In genomic region chr7:81924494-81924893, GRCh38 we compare ENCODE assay signal across 30 cellular contexts.
DNase-seq lines count a peak whose midpoint lies in the region; ATAC-seq and TF ChIP-seq lines count a peak whose summit lies in the region.
"Had no signal": no experiment of that assay in that cellular context is flagged by ENCODE, and none has a peak within 500 bp of the region (broad histone marks: within the 10 kb centered on the region; RNA-seq: fewer than 3 reads in every experiment).

No MANE protein-coding gene starts in this region.

- TF ChIP-seq CTCF in gastrocnemius medialis (IDR thresholded peaks at IDR 0.05 in 4 of 5, conservative IDR thresholded peaks at IDR 0.05 in 1 of 5), result no peak

- H3K4me3 ChIP-seq in gastrocnemius medialis, result no peak overlapping the region
- H3K4me3 ChIP-seq: left ventricle myocardium inferior, thoracic aorta, uterus had no signal

- no peaks in the 10 kb centered on the region for H3K4me1 ChIP-seq in gastrocnemius medialis
- H3K4me1 ChIP-seq: left ventricle myocardium inferior, uterus had no signal

- TF ChIP-seq POLR2A in gastrocnemius medialis (IDR thresholded peaks at IDR 0.05), result no peak

- in situ Hi-C loops in gastrocnemius medialis (cut with MboI; ENCODE audit: low sequenced_read_pairs in 4 of 4), result no loop called here

- H3K27me3 ChIP-seq in gastrocnemius medialis, result no peaks in the 10 kb centered on the region
- H3K27me3 ChIP-seq: uterus had no signal

- ATAC-seq in stimulated activated naive CD8-positive, alpha-beta T cell treated with anti-CD3 and anti-CD28 coated beads, Interleukin-15, amount 100 ng/mL, for 72 hours, result peak; percentile 57
- ATAC-seq in stimulated activated naive CD8-positive, alpha-beta T cell treated with anti-CD3 and anti-CD28 coated beads, Interleukin-15, Interleukin-2, amounts not matched to agents 100 U/mL and 50 U/mL, for 24 hours, result no peak
- peak; percentile 45 for ATAC-seq in GM21423 (IDR thresholded peaks at IDR 0.05; ENCODE audit: unreplicated experiment)
- peak; percentile 46 for ATAC-seq in HG03039 (IDR thresholded peaks at IDR 0.05; ENCODE audit: unreplicated experiment)
- ATAC-seq in gastrocnemius medialis, result no peak

- H3K27ac ChIP-seq in gastrocnemius medialis, result no peak overlapping the region
- H3K27ac ChIP-seq: left ventricle myocardium inferior, thoracic aorta, uterus, WERI-Rb-1 had no signal

- no peak for DNase-seq in stimulated activated naive CD8-positive, alpha-beta T cell treated with anti-CD3 and anti-CD28 coated beads, Interleukin-15, amount 100 ng/mL, for 72 hours
- no peak for DNase-seq in stimulated activated naive CD8-positive, alpha-beta T cell treated with anti-CD3 and anti-CD28 coated beads, Interleukin-15, Interleukin-2, amounts not matched to agents 100 U/mL and 50 U/mL, for 24 hours
- DNase-seq in NCI-H524 (lab: John Stamatoyannopoulos, UW), result no peak
- no peak for DNase-seq in activated naive CD8-positive, alpha-beta T cell treated with anti-CD3 and anti-CD28 coated beads for 36 hours
- DNase-seq in activated CD4-positive, alpha-beta memory T cell treated with anti-CD3 and anti-CD28 coated beads for 36 hours, result no peak
- DNase-seq in gastrocnemius medialis, result no peak
- DNase-seq: 8988T; activated CD4-positive, alpha-beta T cell treated with anti-CD3 and anti-CD28 coated beads, Interleukin-2, amount 10 ng/mL, durations not matched to agents 24 days and 14 days; activated CD8-positive, alpha-beta memory T cell treated with anti-CD3 and anti-CD28 coated beads, Interleukin-2, amount 50 U/mL, for 4 hours; activated naive CD4-positive, alpha-beta T cell treated with anti-CD3 and anti-CD28 coated beads, Interleukin-2, amount 10 ng/mL, durations not matched to agents 7 days and 5 days; amygdala; Calu3; DND-41; H7; left ventricle myocardium inferior; naive B cell; NCI-H1105; NCI-H1930; NCI-H526 treated with DMSO at 0.1 percent for 48 hours; occipital lobe; stimulated activated naive CD4-positive, alpha-beta T cell treated with Interleukin-2 at 50 U/mL for 16 hours; SW 1271; T1000; uterus; WERI-Rb-1 had no signal

- H3K36me3 Mint-ChIP-seq in activated naive CD8-positive, alpha-beta T cell treated with anti-CD3 and anti-CD28 coated beads for 36 hours, result no peaks in the 10 kb centered on the region
- no peaks in the 10 kb centered on the region for H3K36me3 Mint-ChIP-seq in activated CD4-positive, alpha-beta memory T cell treated with anti-CD3 and anti-CD28 coated beads for 36 hours
- H3K36me3 Mint-ChIP-seq: activated naive CD4-positive, alpha-beta T cell treated with anti-CD3 and anti-CD28 coated beads, Interleukin-2, amount 10 ng/mL, durations not matched to agents 7 days and 5 days; IgD-negative memory B cell; naive B cell had no signal

- intact Hi-C loops in activated CD4-positive, alpha-beta memory T cell treated with anti-CD3 and anti-CD28 coated beads for 36 hours (cut with micrococcal nuclease), result no loop called here
- intact Hi-C loops in gastrocnemius medialis (cut with DNase I; ENCODE audit: low total_unique reads), result no loop called here

- no peaks in the 10 kb centered on the region for H3K4me1 Mint-ChIP-seq in stimulated activated naive CD8-positive, alpha-beta T cell treated with anti-CD3 and anti-CD28 coated beads, Interleukin-15, amount 100 ng/mL, for 72 hours
- H3K4me1 Mint-ChIP-seq in activated naive CD8-positive, alpha-beta T cell treated with anti-CD3 and anti-CD28 coated beads for 36 hours, result no peaks in the 10 kb centered on the region
- H3K4me1 Mint-ChIP-seq in activated CD4-positive, alpha-beta memory T cell treated with anti-CD3 and anti-CD28 coated beads for 36 hours (ENCODE audit: low read depth), result no peaks in the 10 kb centered on the region
- H3K4me1 Mint-ChIP-seq: activated CD4-positive, alpha-beta T cell treated with anti-CD3 and anti-CD28 coated beads, Interleukin-2, amount 10 ng/mL, durations not matched to agents 24 days and 14 days; activated naive CD4-positive, alpha-beta T cell treated with anti-CD3 and anti-CD28 coated beads, Interleukin-2, amount 10 ng/mL, durations not matched to agents 7 days and 5 days; IgD-negative memory B cell; naive B cell had no signal

- no peak overlapping the region for H3K4me3 Mint-ChIP-seq in stimulated activated naive CD8-positive, alpha-beta T cell treated with anti-CD3 and anti-CD28 coated beads, Interleukin-15, amount 100 ng/mL, for 72 hours
- H3K4me3 Mint-ChIP-seq in activated naive CD8-positive, alpha-beta T cell treated with anti-CD3 and anti-CD28 coated beads for 36 hours, result no peak overlapping the region
- no peak overlapping the region for H3K4me3 Mint-ChIP-seq in activated CD4-positive, alpha-beta memory T cell treated with anti-CD3 and anti-CD28 coated beads for 36 hours
- H3K4me3 Mint-ChIP-seq: activated CD4-positive, alpha-beta T cell treated with anti-CD3 and anti-CD28 coated beads, Interleukin-2, amount 10 ng/mL, durations not matched to agents 24 days and 14 days; activated naive CD4-positive, alpha-beta T cell treated with anti-CD3 and anti-CD28 coated beads, Interleukin-2, amount 10 ng/mL, durations not matched to agents 7 days and 5 days; activated T-helper 1 cell treated with anti-CD3 and anti-CD28 coated beads, Interleukin-12 subunit alpha, Interleukin-12 subunit beta, Interleukin-2, Interleukin-4 antibody, amounts not matched to agents 30 ng/mL and 10 ng/mL and 1 ng/mL, durations not matched to agents 14 hours and 24 hours and 36 hours; IgD-negative memory B cell; naive B cell had no signal

- no peaks in the 10 kb centered on the region for H3K36me3 ChIP-seq in gastrocnemius medialis
- H3K36me3 ChIP-seq: left ventricle myocardium inferior, thoracic aorta, uterus, WERI-Rb-1 had no signal

- no peaks in the 10 kb centered on the region for H3K9me3 ChIP-seq in gastrocnemius medialis
- H3K9me3 ChIP-seq: left ventricle myocardium inferior, thoracic aorta, uterus had no signal

- H3K27ac Mint-ChIP-seq in stimulated activated naive CD8-positive, alpha-beta T cell treated with anti-CD3 and anti-CD28 coated beads, Interleukin-15, amount 100 ng/mL, for 72 hours, result peak overlapping the region in 1 of 2 donors; percentile 65
- H3K27ac Mint-ChIP-seq in activated naive CD8-positive, alpha-beta T cell treated with anti-CD3 and anti-CD28 coated beads for 36 hours, result no peak overlapping the region
- no peak overlapping the region for H3K27ac Mint-ChIP-seq in activated CD4-positive, alpha-beta memory T cell treated with anti-CD3 and anti-CD28 coated beads for 36 hours
- H3K27ac Mint-ChIP-seq: activated CD4-positive, alpha-beta T cell treated with anti-CD3 and anti-CD28 coated beads, Interleukin-2, amount 10 ng/mL, durations not matched to agents 24 days and 14 days; activated naive CD4-positive, alpha-beta T cell treated with anti-CD3 and anti-CD28 coated beads, Interleukin-2, amount 10 ng/mL, durations not matched to agents 7 days and 5 days; activated T-helper 1 cell treated with anti-CD3 and anti-CD28 coated beads, Interleukin-12 subunit alpha, Interleukin-12 subunit beta, Interleukin-2, Interleukin-4 antibody, amounts not matched to agents 30 ng/mL and 10 ng/mL and 1 ng/mL, durations not matched to agents 14 hours and 24 hours and 36 hours; IgD-negative memory B cell had no signal

- H3K27me3 Mint-ChIP-seq in stimulated activated naive CD8-positive, alpha-beta T cell treated with anti-CD3 and anti-CD28 coated beads, Interleukin-15, amount 100 ng/mL, for 72 hours, result no peaks in the 10 kb centered on the region
- H3K27me3 Mint-ChIP-seq in activated naive CD8-positive, alpha-beta T cell treated with anti-CD3 and anti-CD28 coated beads for 36 hours, result no peaks in the 10 kb centered on the region
- H3K27me3 Mint-ChIP-seq in activated CD4-positive, alpha-beta memory T cell treated with anti-CD3 and anti-CD28 coated beads for 36 hours, result no peaks in the 10 kb centered on the region
- H3K27me3 Mint-ChIP-seq: activated CD4-positive, alpha-beta T cell treated with anti-CD3 and anti-CD28 coated beads, Interleukin-2, amount 10 ng/mL, durations not matched to agents 24 days and 14 days; activated naive CD4-positive, alpha-beta T cell treated with anti-CD3 and anti-CD28 coated beads, Interleukin-2, amount 10 ng/mL, durations not matched to agents 7 days and 5 days; IgD-negative memory B cell; naive B cell had no signal

- POLR2A ChIA-PET in activated CD4-positive, alpha-beta memory T cell treated with anti-CD3 and anti-CD28 coated beads for 36 hours (lab: Charles Lee), result no interaction called here

- CTCF ChIA-PET in activated CD4-positive, alpha-beta memory T cell treated with anti-CD3 and anti-CD28 coated beads for 36 hours (lab: Charles Lee), result no interaction called here

- peaks cover 0 to 3% of the 10 kb centered on the region in 2 donors for H3K9me3 Mint-ChIP-seq in stimulated activated naive CD8-positive, alpha-beta T cell treated with anti-CD3 and anti-CD28 coated beads, Interleukin-15, amount 100 ng/mL, for 72 hours
- H3K9me3 Mint-ChIP-seq in activated naive CD8-positive, alpha-beta T cell treated with anti-CD3 and anti-CD28 coated beads for 36 hours, result peaks cover under 1% of the 10 kb centered on the region
- H3K9me3 Mint-ChIP-seq in activated CD4-positive, alpha-beta memory T cell treated with anti-CD3 and anti-CD28 coated beads for 36 hours, result peaks cover 13% of the 10 kb centered on the region
- H3K9me3 Mint-ChIP-seq: activated CD4-positive, alpha-beta T cell treated with anti-CD3 and anti-CD28 coated beads, Interleukin-2, amount 10 ng/mL, durations not matched to agents 24 days and 14 days had no signal

Comparison
In these comparisons a context has a peak if more than half of its experiments do, and no peak if none do; other contexts are left out.
1. ATAC-seq: peak in stimulated activated naive CD8-positive, alpha-beta T cell treated with anti-CD3 and anti-CD28 coated beads, Interleukin-15, amount 100 ng/mL, for 72 hours (single experiment), GM21423 (single experiment) and HG03039 (single experiment); none in stimulated activated naive CD8-positive, alpha-beta T cell treated with anti-CD3 and anti-CD28 coated beads, Interleukin-15, Interleukin-2, amounts not matched to agents 100 U/mL and 50 U/mL, for 24 hours (single experiment) and gastrocnemius medialis (0 of 2).